ENCODE assay signal across 8 cellular contexts in the genomic region with DNA sequence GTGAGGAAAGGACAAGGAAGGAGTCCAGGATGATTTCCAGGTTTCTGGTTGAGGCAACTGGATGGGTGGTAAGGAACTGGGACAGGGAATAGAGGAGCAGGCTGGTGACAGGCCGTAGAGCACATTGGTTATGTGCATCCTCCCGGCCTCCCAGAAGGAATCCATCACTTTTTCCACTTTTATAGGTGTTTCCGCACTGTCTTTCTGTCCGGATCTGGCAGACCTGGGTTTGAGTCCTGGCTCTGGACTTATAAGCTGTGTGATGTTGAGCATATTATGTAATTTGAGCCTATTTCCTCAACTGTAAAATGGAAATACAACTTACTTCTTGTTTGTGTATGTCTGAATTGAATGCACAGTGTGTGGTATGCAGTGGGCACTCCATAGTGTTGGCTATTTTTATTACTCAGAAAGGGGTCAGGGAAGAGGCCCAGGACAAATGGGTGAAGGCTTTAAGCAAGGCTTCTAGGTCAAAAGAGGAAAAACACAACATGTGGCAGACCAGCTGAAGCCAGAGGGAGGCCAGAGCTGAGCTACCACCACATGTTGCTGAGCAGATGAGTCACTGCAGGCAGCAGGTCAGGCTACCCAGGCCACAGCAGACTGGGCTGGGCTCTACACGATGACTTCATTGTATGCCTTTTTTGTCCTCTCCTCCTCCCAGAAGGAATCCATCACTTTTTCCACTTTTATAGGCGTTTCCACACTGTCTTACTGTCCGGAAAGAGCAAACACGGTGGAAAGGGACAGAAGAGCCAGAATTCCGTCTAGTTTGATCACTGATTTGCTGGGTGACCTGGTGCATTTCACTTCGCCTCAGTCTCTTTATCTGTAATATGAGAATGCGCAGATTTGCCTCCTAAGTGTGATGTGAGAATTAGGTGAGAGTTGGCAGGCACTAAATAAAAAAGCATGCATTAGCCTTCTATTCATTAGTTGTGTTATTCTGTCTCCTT. TPM values are rescaled to one million over a fixed set of nuclear protein-coding genes. Genes with fewer than 3 reads are reported as not detected.
DNase-seq lines count a peak whose midpoint lies in the region; ATAC-seq lines count a peak whose summit lies in the region.

No MANE protein-coding gene starts in this region.

- no peak overlapping the region for H3K9ac ChIP-seq in neuronal stem cell (ENCODE audit: low read depth, low read length, poor library complexity)

- H3K36me3 Mint-ChIP-seq in activated naive CD8-positive, alpha-beta T cell = no peaks in the 10 kb centered on the region

- H2BK15ac ChIP-seq in neuronal stem cell (ENCODE audit: low read length) = no peak overlapping the region

- H3K4me1 ChIP-seq in neuronal stem cell (ENCODE audit: control insufficient read depth in 2 of 2, insufficient read depth in 1 of 2, low read depth in 1 of 2, low read length in 2 of 2) = peaks cover 6% of the 10 kb centered on the region in 2 donors

- H3K27ac ChIP-seq in neuronal stem cell (replicated peaks; ENCODE audit: low read length) = peak overlapping the region; percentile 29

- H3K27me3 Mint-ChIP-seq in activated naive CD8-positive, alpha-beta T cell = no peaks in the 10 kb centered on the region

- H3K4ac ChIP-seq in neuronal stem cell (ENCODE audit: low read length) = no peak overlapping the region

- H3K4me1 Mint-ChIP-seq in activated naive CD8-positive, alpha-beta T cell (ENCODE audit: low read depth) = peaks cover 20% of the 10 kb centered on the region

- H3K27ac Mint-ChIP-seq in activated naive CD8-positive, alpha-beta T cell = no peak overlapping the region

- no peak overlapping the region for H4K8ac ChIP-seq in neuronal stem cell (ENCODE audit: low read depth, low read length)

- H3K4me3 ChIP-seq in neuronal stem cell (ENCODE audit: low read length in 2 of 2) = peak overlapping the region; percentile 48 to 66

- H3K9me3 Mint-ChIP-seq in activated naive CD8-positive, alpha-beta T cell (ENCODE audit: low read depth) = no peaks in the 10 kb centered on the region

- H4K91ac ChIP-seq in neuronal stem cell (ENCODE audit: low read depth, low read length, poor library complexity) = no peak overlapping the region

- ATAC-seq in HG02852 (IDR thresholded peaks at IDR 0.05; ENCODE audit: unreplicated experiment) (peak; percentile 34), HG03521 (IDR thresholded peaks at IDR 0.05; ENCODE audit: unreplicated experiment) (no peak), GM19397 (IDR thresholded peaks at IDR 0.05; ENCODE audit: unreplicated experiment) (no peak)

- peaks cover 2% of the 10 kb centered on the region for H3K79me1 ChIP-seq in neuronal stem cell (ENCODE audit: low read depth, low read length)

- H2BK120ac ChIP-seq in neuronal stem cell (ENCODE audit: low read depth, low read length) = no peak overlapping the region

- H2AK5ac ChIP-seq in neuronal stem cell (ENCODE audit: low read depth, low read length) = no peak overlapping the region

- no CpG with 5 or more reads among the region's 11 CpGs for WGBS in neuronal stem cell (ENCODE audit: extremely low coverage in 2 of 2, insufficient read length in 2 of 2, insufficient replicate concordance in 1 of 2), 2 donors

- no peak overlapping the region for H3K23ac ChIP-seq in neuronal stem cell (ENCODE audit: low read depth, low read length, poor library complexity)

- DNase-seq in Daoy (ENCODE audit: low read depth) = peak; percentile 97
- DNase-seq in NCI-H748 treated with DMSO at 0.1 percent for 48 hours (lab: John Stamatoyannopoulos, UW) = peak; percentile 34
- peak; percentile 95 for DNase-seq in glomerular visceral epithelial cell (ENCODE audit: extremely low spot score)
- DNase-seq in neuronal stem cell (ENCODE audit: low spot score) = peak; percentile 33

- no peak overlapping the region for H2BK12ac ChIP-seq in neuronal stem cell (ENCODE audit: low read length)

- H2AFZ ChIP-seq in neuronal stem cell (ENCODE audit: low read length) = peak overlapping the region; percentile 87

- H3K9me3 ChIP-seq in neuronal stem cell (replicated peaks in 1 of 2; ENCODE audit: control insufficient read depth in 2 of 2, insufficient read depth in 1 of 2, low read depth in 1 of 2, low read length in 2 of 2) = no peaks in the 10 kb centered on the region

- no peak overlapping the region for H3K18ac ChIP-seq in neuronal stem cell (ENCODE audit: low read length)

- peak overlapping the region; percentile 83 for H3K4me2 ChIP-seq in neuronal stem cell (ENCODE audit: insufficient read depth, low read length, poor library complexity, severe bottlenecking)

- H2BK5ac ChIP-seq in neuronal stem cell (ENCODE audit: low read length) = no peak overlapping the region

- peaks cover 0 to 20% of the 10 kb centered on the region in 2 donors for H3K36me3 ChIP-seq in neuronal stem cell (replicated peaks in 1 of 2; ENCODE audit: control insufficient read depth in 2 of 2, insufficient read depth in 2 of 2, low read length in 2 of 2)

- H3K4me3 Mint-ChIP-seq in activated naive CD8-positive, alpha-beta T cell = peak overlapping the region; percentile 91

- no peak overlapping the region for H3K14ac ChIP-seq in neuronal stem cell (ENCODE audit: low read length)

- H3K27me3 ChIP-seq in neuronal stem cell (ENCODE audit: control insufficient read depth in 3 of 3, insufficient read depth in 3 of 3, low read depth in 1 of 3, low read length in 3 of 3) = peaks cover 0 to 3% (median 0%) of the 10 kb centered on the region in 3 experiments

RNA-seq across cellular contexts. Expression of gene MAST2, which starts 0.8 kb away (rescaled TPM):
- total RNA-seq in Daoy (2014; rRNA removed; shearing (Covaris generic)) = 10.7 and 17.1 TPM in 2 replicates
- 18.6 TPM for polyA plus RNA-seq in neuronal stem cell (2013, experiment 1 of 2)
- polyA plus RNA-seq in neuronal stem cell (2013, experiment 2 of 2) = 17.9 TPM

RNA-seq across cellular contexts. Expression of gene IPP, which starts 52.2 kb away (rescaled TPM):
- total RNA-seq in Daoy (2014; rRNA removed; shearing (Covaris generic)) = 9.0 and 9.7 TPM in 2 replicates
- polyA plus RNA-seq in neuronal stem cell (2013, experiment 1 of 2) = 10.5 TPM
- 8.8 TPM for polyA plus RNA-seq in neuronal stem cell (2013, experiment 2 of 2)

Comparison
In these comparisons a context has a peak if more than half of its experiments do, and no peak if none do; other contexts are left out.
1. DNase-seq: peak in every context shown above with its lines; median percentile 97 in Daoy; 95 in glomerular visceral epithelial cell; 34 in NCI-H748 treated with DMSO at 0.1 percent for 48 hours; 33 in neuronal stem cell.